ENCODE assay signal across 8 cellular contexts in the genomic region with DNA sequence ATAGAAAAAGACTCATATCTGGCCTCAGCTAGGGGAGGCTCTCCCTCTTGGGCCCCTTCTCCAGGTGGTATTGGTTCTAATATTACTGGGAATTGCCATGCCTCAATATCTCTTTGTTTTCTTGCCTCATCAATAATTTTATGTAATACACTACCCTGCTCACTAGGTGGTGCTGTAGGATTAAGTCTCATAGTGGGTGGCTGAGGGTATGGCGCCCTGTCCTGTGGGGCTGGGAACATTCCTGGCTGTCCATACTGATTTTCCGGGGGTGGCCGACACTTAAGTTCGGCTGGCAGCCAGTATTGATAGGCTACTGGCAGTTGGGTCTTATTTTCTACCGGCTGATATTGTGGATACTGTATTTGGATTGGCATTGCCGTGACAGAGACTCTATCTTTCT. TPM values are rescaled to one million over a fixed set of nuclear protein-coding genes. Genes with fewer than 3 reads are reported as not detected.
DNase-seq lines count a peak whose midpoint lies in the region; ATAC-seq and TF ChIP-seq lines count a peak whose summit lies in the region.

No MANE protein-coding gene starts in this region.

- peaks cover 0 to 42% (median 18%) of the 10 kb centered on the region in 11 donors for H3K9me3 Mint-ChIP-seq in naive thymus-derived CD4-positive, alpha-beta T cell
- peaks cover 26% of the 10 kb centered on the region for H3K9me3 Mint-ChIP-seq in activated T-cell treated with anti-CD3 and anti-CD28 coated beads, Interleukin-2, amount 50 U/mL, for 24 hours

- no peak for TF ChIP-seq EP300 in ovary (IDR thresholded peaks at IDR 0.05)

- POLR2A ChIA-PET in naive thymus-derived CD4-positive, alpha-beta T cell (lab: Charles Lee) = no interaction called here

- peak in 2 of 3 experiments; percentile 29 to 36 for TF ChIP-seq CTCF in ascending aorta (IDR thresholded peaks at IDR 0.05)
- no peak for TF ChIP-seq CTCF in ovary (IDR thresholded peaks at IDR 0.05)

- TF ChIP-seq POLR2A in ovary (IDR thresholded peaks at IDR 0.05) = no peak

- H3K27me3 ChIP-seq in ascending aorta (no peaks in the 10 kb centered on the region), ovary (no peaks in the 10 kb centered on the region)
- H3K27me3 ChIP-seq in naive thymus-derived CD4-positive, alpha-beta T cell (ENCODE audit: control insufficient read depth in 2 of 2, insufficient read depth in 2 of 2, low read length in 2 of 2) = no peaks in the 10 kb centered on the region

- peaks cover 41 to 93% (median 78%) of the 10 kb centered on the region in 5 donors for H3K36me3 Mint-ChIP-seq in naive thymus-derived CD4-positive, alpha-beta T cell
- H3K36me3 Mint-ChIP-seq in activated T-cell treated with anti-CD3 and anti-CD28 coated beads, Interleukin-2, amount 50 U/mL, for 24 hours (ENCODE audit: low read depth) = peaks cover 98% of the 10 kb centered on the region

- H3K4me1 Mint-ChIP-seq in naive thymus-derived CD4-positive, alpha-beta T cell = peaks cover 0 to 21% (median 12%) of the 10 kb centered on the region in 7 donors
- peaks cover 6% of the 10 kb centered on the region for H3K4me1 Mint-ChIP-seq in activated T-cell treated with anti-CD3 and anti-CD28 coated beads, Interleukin-2, amount 50 U/mL, for 24 hours (ENCODE audit: low read depth)

- 82 to 89% (median 88%) methylated on average over 6 of the region's 6 CpGs for WGBS in ovary, 3 donors

- H3K27ac ChIP-seq in ascending aorta (no peak overlapping the region), ovary (no peak overlapping the region)
- H3K27ac ChIP-seq in naive thymus-derived CD4-positive, alpha-beta T cell (ENCODE audit: low read depth, low read length) = no peak overlapping the region

- no peak overlapping the region for H3K27ac Mint-ChIP-seq in naive thymus-derived CD4-positive, alpha-beta T cell
- no peak overlapping the region for H3K27ac Mint-ChIP-seq in activated T-cell treated with anti-CD3 and anti-CD28 coated beads, Interleukin-2, amount 50 U/mL, for 24 hours

- H3K9me3 ChIP-seq in ascending aorta (peaks cover 7 to 9% of the 10 kb centered on the region in 2 donors), ovary (peaks cover 0 to 21% of the 10 kb centered on the region in 2 donors)
- peaks cover 0 to 12% (median 0%) of the 10 kb centered on the region in 3 experiments for H3K9me3 ChIP-seq in naive thymus-derived CD4-positive, alpha-beta T cell (ENCODE audit: control insufficient read depth in 2 of 3, low read length in 3 of 3)

- intact Hi-C loops in ascending aorta (cut with DNase I) = no loop called here
- intact Hi-C loops in naive thymus-derived CD4-positive, alpha-beta T cell (cut with micrococcal nuclease) = loop anchor here (1.0 to 2.0 kb wide), 2 partner anchors 31 to 32 kb away; no protein-coding TSS in a partner anchor
- intact Hi-C loops in ovary (cut with DNase I) = no loop called here

- DNase-seq in NCI-H1417 (lab: John Stamatoyannopoulos, UW) (peak; percentile 8 to 56 (median 13)), NCI-H1417 treated with DMSO at 0.1 percent for 48 hours (lab: John Stamatoyannopoulos, UW) (no peak), Kasumi-1 (lab: John Stamatoyannopoulos, UW) (peak; percentile 51 to 62), ascending aorta (ENCODE audit: low spot score in 2 of 2) (no peak), ovary (no peak)
- DNase-seq in naive thymus-derived CD4-positive, alpha-beta T cell = peak in 4 of 9 donors; percentile 11 to 19 (median 16)
- no peak for DNase-seq in activated T-cell treated with anti-CD3 and anti-CD28 coated beads, Interleukin-2, amount 50 U/mL, for 24 hours
- no peak for DNase-seq in central memory CD4-positive, alpha-beta T cell

- H3K4me3 ChIP-seq in ascending aorta = no peak overlapping the region
- no peak overlapping the region for H3K4me3 ChIP-seq in naive thymus-derived CD4-positive, alpha-beta T cell (ENCODE audit: low read length)
- H3K4me3 ChIP-seq in ovary = no peak overlapping the region

- H3K4me1 ChIP-seq in ascending aorta (no peaks in the 10 kb centered on the region), ovary (ENCODE audit: insufficient read depth) (no peaks in the 10 kb centered on the region)
- no peaks in the 10 kb centered on the region for H3K4me1 ChIP-seq in naive thymus-derived CD4-positive, alpha-beta T cell (ENCODE audit: control insufficient read depth in 2 of 2, insufficient read depth in 2 of 2, low read length in 2 of 2)

- H3K36me3 ChIP-seq in ascending aorta (peaks cover 49 to 68% of the 10 kb centered on the region in 2 donors), ovary (no peaks in the 10 kb centered on the region)
- peaks cover 19 to 89% (median 26%) of the 10 kb centered on the region in 3 experiments for H3K36me3 ChIP-seq in naive thymus-derived CD4-positive, alpha-beta T cell (ENCODE audit: control insufficient read depth in 2 of 3, insufficient read depth in 3 of 3, low read length in 3 of 3)

- peak; percentile 58 for ATAC-seq in naive thymus-derived CD4-positive, alpha-beta T cell

- CTCF ChIA-PET in naive thymus-derived CD4-positive, alpha-beta T cell (lab: Charles Lee) = interaction anchor here (0.6 kb wide), 1 partner anchor 42 kb away, joined by 4 read pairs; no protein-coding TSS in a partner anchor

- no peaks in the 10 kb centered on the region for H3K27me3 Mint-ChIP-seq in naive thymus-derived CD4-positive, alpha-beta T cell
- H3K27me3 Mint-ChIP-seq in activated T-cell treated with anti-CD3 and anti-CD28 coated beads, Interleukin-2, amount 50 U/mL, for 24 hours = no peaks in the 10 kb centered on the region

- H3K4me3 Mint-ChIP-seq in naive thymus-derived CD4-positive, alpha-beta T cell = no peak overlapping the region
- no peak overlapping the region for H3K4me3 Mint-ChIP-seq in activated T-cell treated with anti-CD3 and anti-CD28 coated beads, Interleukin-2, amount 50 U/mL, for 24 hours

RNA-seq across cellular contexts. Expression of gene TAS2R3, which starts 9.0 kb away (rescaled TPM):
- 6.6 TPM for total RNA-seq in ascending aorta
- total RNA-seq in naive thymus-derived CD4-positive, alpha-beta T cell = 10 to 100 TPM in 1 of 5 experiments, 1 to 10 TPM in 4; 1.2 to 11.4 (median 1.9) TPM
- not detected for polyA plus RNA-seq in naive thymus-derived CD4-positive, alpha-beta T cell
- total RNA-seq in ovary = 1 to 10 TPM; 1.2 to 4.9 (median 3.5) TPM
- under 1 TPM; 0.17 to 0.92 TPM for polyA plus RNA-seq in ovary

RNA-seq across cellular contexts. Expression of gene SSBP1, which starts 16.8 kb away (rescaled TPM):
- total RNA-seq in ascending aorta (19.2 TPM), ovary (100 to 1,000 TPM in 1 of 7 donors, 10 to 100 TPM in 6; 79.3 to 109 (median 91.4) TPM)
- total RNA-seq in naive thymus-derived CD4-positive, alpha-beta T cell = 100 to 1,000 TPM in 3 of 5 experiments, 10 to 100 TPM in 2; 86.4 to 148 (median 107) TPM
- 100 to 1,000 TPM; 299 to 360 TPM for polyA plus RNA-seq in naive thymus-derived CD4-positive, alpha-beta T cell
- polyA plus RNA-seq in ovary = 100 to 1,000 TPM; 142 to 228 TPM

RNA-seq across cellular contexts. Expression of gene TAS2R4, which starts 21.5 kb away (rescaled TPM):
- total RNA-seq in ascending aorta (not detected), ovary (1 to 10 TPM; 1.3 to 2.7 (median 2.0) TPM)
- 1 to 10 TPM in 4 of 5 experiments, under 1 TPM in 1; 0.83 to 6.3 (median 1.5) TPM for total RNA-seq in naive thymus-derived CD4-positive, alpha-beta T cell
- polyA plus RNA-seq in naive thymus-derived CD4-positive, alpha-beta T cell = not detected
- polyA plus RNA-seq in ovary = 1 to 10 TPM in 1 of 2 donors, under 1 TPM in 1; 0.34 to 1.5 TPM

RNA-seq across cellular contexts. Expression of gene TAS2R5, which starts 35.1 kb away (rescaled TPM):
- total RNA-seq in ascending aorta = not detected
- 1 to 10 TPM; 1.2 to 9.1 (median 2.4) TPM for total RNA-seq in naive thymus-derived CD4-positive, alpha-beta T cell
- under 1 TPM in 1 of 2 donors, not detected in 1; 0.90 TPM for polyA plus RNA-seq in naive thymus-derived CD4-positive, alpha-beta T cell
- 1 to 10 TPM; 1.2 to 4.9 (median 3.7) TPM for total RNA-seq in ovary
- 1 to 10 TPM; 1.5 to 1.9 TPM for polyA plus RNA-seq in ovary

RNA-seq across cellular contexts. Expression of gene WEE2, which starts 46.8 kb away (rescaled TPM):
- total RNA-seq in ascending aorta (not detected), ovary (under 1 TPM in 3 of 7 donors, not detected in 4; 0.07 to 0.27 (median 0.20) TPM)
- total RNA-seq in naive thymus-derived CD4-positive, alpha-beta T cell = under 1 TPM in 2 of 5 experiments, not detected in 3; 0.11 to 0.15 TPM
- polyA plus RNA-seq in naive thymus-derived CD4-positive, alpha-beta T cell = not detected
- under 1 TPM in 1 of 2 donors, not detected in 1; 0.11 TPM for polyA plus RNA-seq in ovary

Comparison
In these comparisons a context has a peak if more than half of its experiments do, and no peak if none do; other contexts are left out.
1. DNase-seq: peak in NCI-H1417 (3 of 3) and Kasumi-1 (2 of 2); none in NCI-H1417 treated with DMSO at 0.1 percent for 48 hours (single experiment), ascending aorta (0 of 2), ovary (0 of 5), activated T-cell treated with anti-CD3 and anti-CD28 coated beads, Interleukin-2, amount 50 U/mL, for 24 hours (single experiment) and central memory CD4-positive, alpha-beta T cell (single experiment).
2. CTCF ChIP-seq: peak in ascending aorta (2 of 3); none in ovary (0 of 3).
3. intact Hi-C loops: an anchor here in naive thymus-derived CD4-positive, alpha-beta T cell (1.0 to 2.0 kb wide); none called in ascending aorta and ovary.